In the genomic region with DNA sequence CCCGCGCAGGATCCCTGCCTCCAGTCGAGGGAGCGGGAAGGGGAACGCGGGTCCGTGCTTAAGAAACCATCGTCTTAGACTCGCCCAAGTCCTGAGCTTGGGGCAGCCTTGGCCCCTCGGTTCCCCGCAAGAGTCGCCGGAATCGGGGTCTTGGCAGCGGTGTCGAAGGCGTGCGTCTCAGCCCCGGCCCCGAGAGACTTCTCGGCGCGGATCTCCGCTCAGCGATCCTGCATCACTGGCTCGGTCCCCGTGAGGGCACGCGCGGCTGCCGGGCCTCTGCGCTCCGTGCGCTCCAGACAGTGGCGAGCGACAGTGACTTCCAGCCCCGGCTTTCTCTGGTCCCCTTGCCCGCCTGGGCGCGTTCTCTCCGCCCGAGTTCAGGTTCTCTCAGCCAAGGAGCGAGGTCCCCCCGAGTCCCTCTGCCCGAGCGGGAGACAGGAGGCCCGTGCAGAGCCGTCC, we compare ENCODE assay signal across 10 cellular contexts. TPM values are rescaled to one million over a fixed set of nuclear protein-coding genes. Genes with fewer than 3 reads are reported as not detected.
A peak's percentile ranks its signal among the peaks of the same experiment; 100 is the strongest.
DNase-seq lines count a peak whose midpoint lies in the region; ATAC-seq, FAIRE-seq and TF ChIP-seq lines count a peak whose summit lies in the region.
"Had no signal": no experiment of that assay in that cellular context is flagged by ENCODE, and none has a peak within 500 bp of the region (broad histone marks: within the 10 kb centered on the region; RNA-seq: fewer than 3 reads in every experiment).

No MANE protein-coding gene starts in this region.

- H3K79me2 ChIP-seq in K562 (ENCODE audit: control insufficient read depth, insufficient read depth, low read length) = peaks cover 52% of the 10 kb centered on the region

- DNase-seq in DMS 273 (lab: John Stamatoyannopoulos, UW; ENCODE audit: unreplicated experiment) = peak; percentile 14
- DNase-seq in DMS 273 treated with DMSO at 0.1 percent for 48 hours (lab: John Stamatoyannopoulos, UW) = no peak
- peak in 1 of 4 experiments; percentile 20 for DNase-seq in K562 (ENCODE audit: extremely low read depth in 1 of 4, low spot score in 3 of 4)
- DNase-seq in left lobe of liver (ENCODE audit: low spot score) = no peak
- no peak for DNase-seq in NAMALWA (ENCODE audit: low spot score)

- H3K27me3 ChIP-seq in K562 (ENCODE audit: control insufficient read depth in 2 of 2, insufficient read depth in 2 of 2, low read length in 2 of 2) (no peaks in the 10 kb centered on the region), stomach smooth muscle (ENCODE audit: control insufficient read depth in 1 of 2, insufficient read depth in 2 of 2, low read length in 2 of 2) (peaks cover 19 to 37% of the 10 kb centered on the region in 2 donors)

- intact Hi-C loops in K562 (cut with micrococcal nuclease) = no loop called here

- no peaks in the 10 kb centered on the region for H3K9me3 ChIP-seq in K562 (replicated peaks; ENCODE audit: control insufficient read depth, insufficient read depth, low read depth, low read length)
- H3K9me3 ChIP-seq in stomach smooth muscle (ENCODE audit: control insufficient read depth in 2 of 2, low read length in 2 of 2) = no peaks in the 10 kb centered on the region

- no peak for FAIRE-seq in K562 (lab: Jason Lieb, UNC)

- in situ Hi-C loops in K562 (cut with MboI) = no loop called here

- TF ChIP-seq POLR2A in K562 (conservative IDR thresholded peaks at IDR 0.05) = no peak

- H3K9me1 ChIP-seq in K562 (ENCODE audit: control insufficient read depth, insufficient read depth, low read length) = no peaks in the 10 kb centered on the region

- TF ChIP-seq CTCF in K562 (IDR thresholded peaks at IDR 0.05 in 2 of 3, conservative IDR thresholded peaks at IDR 0.05 in 1 of 3; ENCODE audit: insufficient read depth in 2 of 3, low read depth in 1 of 3, low read length in 3 of 3) = no peak

- H4K20me1 ChIP-seq in K562 (replicated peaks; ENCODE audit: control insufficient read depth, insufficient read depth, low read length) = no peaks in the 10 kb centered on the region

- WGBS in K562 (ENCODE audit: insufficient coverage, low coverage, missing lambda C conversion rate) = 0% methylated on average over 23 of the region's 48 CpGs

- peak overlapping the region; percentile 94 for H2AFZ ChIP-seq in K562 (ENCODE audit: low read depth, low read length)

- BruUV-seq in K562 (replicated peaks; lab: Mats Ljungman, UMichigan) = TSS peak; percentile 26

- CTCF ChIA-PET in K562 (lab: Yijun Ruan, JAX; ENCODE audit: low intra/inter-chr PET ratio) = no interaction called here

- POLR2A ChIA-PET in K562 (lab: Yijun Ruan, JAX) = no interaction called here

- TF ChIP-seq RAD21 in K562 (CRISPR knock-in tag; conservative IDR thresholded peaks at IDR 0.05 in 1 of 2, IDR thresholded peaks at IDR 0.05 in 1 of 2) = no peak

- peak overlapping the region; percentile 82 for H3K4me2 ChIP-seq in K562 (ENCODE audit: insufficient read depth, low read length)

- TF ChIP-seq EP300 in K562 (IDR thresholded peaks at IDR 0.05; ENCODE audit: low read length) = no peak

- H3K4me1 ChIP-seq in K562 (replicated peaks in 1 of 2; ENCODE audit: control insufficient read depth in 2 of 2, insufficient read depth in 2 of 2, low read length in 2 of 2) = peaks cover 6 to 22% of the 10 kb centered on the region in 2 experiments; a peak in 4 of 5 replicates
- H3K4me1 ChIP-seq in stomach smooth muscle (ENCODE audit: control insufficient read depth, insufficient read depth, low read length) = peaks cover 19% of the 10 kb centered on the region

- H3K4me3 ChIP-seq in K562 (peak overlapping the region; percentile 58), stomach smooth muscle (ENCODE audit: low read length in 2 of 2) (peak overlapping the region; percentile 32 to 71)

- H3K27ac ChIP-seq in K562 (ENCODE audit: extremely low read depth, low read depth, low read length) (peak overlapping the region; percentile 67), stomach smooth muscle (ENCODE audit: low read length) (peak overlapping the region; percentile 11)
- H3K27ac ChIP-seq: 22Rv1, VCaP had no signal

- H3K9ac ChIP-seq in K562 (ENCODE audit: insufficient read depth in 1 of 2, low read depth in 2 of 2, low read length in 2 of 2) (peak overlapping the region; percentile 75 to 97), stomach smooth muscle (ENCODE audit: low read length in 2 of 2) (peak overlapping the region; percentile 13 to 32)

- H3K36me3 ChIP-seq in K562 (ENCODE audit: control insufficient read depth, insufficient read depth, low read length) (peaks cover 2% of the 10 kb centered on the region; the same call in 1 of the 3 replicates), stomach smooth muscle (ENCODE audit: control insufficient read depth in 2 of 2, insufficient read depth in 2 of 2, low read length in 2 of 2) (no peaks in the 10 kb centered on the region)

- ATAC-seq in K562 (peak; percentile 46), left lobe of liver (peak; percentile 47), HG03139 (IDR thresholded peaks at IDR 0.05; ENCODE audit: unreplicated experiment) (no peak), HG03460 (IDR thresholded peaks at IDR 0.05; ENCODE audit: unreplicated experiment) (no peak)

TF ChIP-seq in K562, 482 proteins besides CTCF, POLR2A, EP300 and RAD21 (continues in another document):
- TF ChIP-seq, protein P1, sequence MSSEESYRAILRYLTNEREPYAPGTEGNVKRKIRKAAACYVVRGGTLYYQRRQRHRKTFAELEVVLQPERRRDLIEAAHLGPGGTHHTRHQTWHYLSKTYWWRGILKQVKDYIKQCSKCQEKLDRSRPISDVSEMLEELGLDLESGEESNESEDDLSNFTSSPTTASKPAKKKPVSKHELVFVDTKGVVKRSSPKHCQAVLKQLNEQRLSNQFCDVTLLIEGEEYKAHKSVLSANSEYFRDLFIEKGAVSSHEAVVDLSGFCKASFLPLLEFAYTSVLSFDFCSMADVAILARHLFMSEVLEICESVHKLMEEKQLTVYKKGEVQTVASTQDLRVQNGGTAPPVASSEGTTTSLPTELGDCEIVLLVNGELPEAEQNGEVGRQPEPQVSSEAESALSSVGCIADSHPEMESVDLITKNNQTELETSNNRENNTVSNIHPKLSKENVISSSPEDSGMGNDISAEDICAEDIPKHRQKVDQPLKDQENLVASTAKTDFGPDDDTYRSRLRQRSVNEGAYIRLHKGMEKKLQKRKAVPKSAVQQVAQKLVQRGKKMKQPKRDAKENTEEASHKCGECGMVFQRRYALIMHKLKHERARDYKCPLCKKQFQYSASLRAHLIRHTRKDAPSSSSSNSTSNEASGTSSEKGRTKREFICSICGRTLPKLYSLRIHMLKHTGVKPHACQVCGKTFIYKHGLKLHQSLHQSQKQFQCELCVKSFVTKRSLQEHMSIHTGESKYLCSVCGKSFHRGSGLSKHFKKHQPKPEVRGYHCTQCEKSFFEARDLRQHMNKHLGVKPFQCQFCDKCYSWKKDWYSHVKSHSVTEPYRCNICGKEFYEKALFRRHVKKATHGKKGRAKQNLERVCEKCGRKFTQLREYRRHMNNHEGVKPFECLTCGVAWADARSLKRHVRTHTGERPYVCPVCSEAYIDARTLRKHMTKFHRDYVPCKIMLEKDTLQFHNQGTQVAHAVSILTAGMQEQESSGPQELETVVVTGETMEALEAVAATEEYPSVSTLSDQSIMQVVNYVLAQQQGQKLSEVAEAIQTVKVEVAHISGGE (CRISPR knock-in tag; IDR thresholded peaks at IDR 0.05) = no peak
- TF ChIP-seq GTF2F1 (IDR thresholded peaks at IDR 0.05; ENCODE audit: low read depth, low read length) = no peak
- TF ChIP-seq OTX1 (CRISPR knock-in tag; IDR thresholded peaks at IDR 0.05) = no peak
- TF ChIP-seq, protein P2, sequence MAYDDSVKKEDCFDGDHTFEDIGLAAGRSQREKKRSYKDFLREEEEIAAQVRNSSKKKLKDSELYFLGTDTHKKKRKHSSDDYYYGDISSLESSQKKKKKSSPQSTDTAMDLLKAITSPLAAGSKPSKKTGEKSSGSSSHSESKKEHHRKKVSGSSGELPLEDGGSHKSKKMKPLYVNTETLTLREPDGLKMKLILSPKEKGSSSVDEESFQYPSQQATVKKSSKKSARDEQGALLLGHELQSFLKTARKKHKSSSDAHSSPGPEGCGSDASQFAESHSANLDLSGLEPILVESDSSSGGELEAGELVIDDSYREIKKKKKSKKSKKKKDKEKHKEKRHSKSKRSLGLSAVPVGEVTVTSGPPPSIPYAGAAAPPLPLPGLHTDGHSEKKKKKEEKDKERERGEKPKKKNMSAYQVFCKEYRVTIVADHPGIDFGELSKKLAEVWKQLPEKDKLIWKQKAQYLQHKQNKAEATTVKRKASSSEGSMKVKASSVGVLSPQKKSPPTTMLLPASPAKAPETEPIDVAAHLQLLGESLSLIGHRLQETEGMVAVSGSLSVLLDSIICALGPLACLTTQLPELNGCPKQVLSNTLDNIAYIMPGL (CRISPR knock-in tag; IDR thresholded peaks at IDR 0.05) = peak; percentile 37; the same call in 1 of the 2 replicates
- TF ChIP-seq CHD1 (IDR thresholded peaks at IDR 0.05; ENCODE audit: low read length) = peak; percentile 70
- TF ChIP-seq, protein P3, sequence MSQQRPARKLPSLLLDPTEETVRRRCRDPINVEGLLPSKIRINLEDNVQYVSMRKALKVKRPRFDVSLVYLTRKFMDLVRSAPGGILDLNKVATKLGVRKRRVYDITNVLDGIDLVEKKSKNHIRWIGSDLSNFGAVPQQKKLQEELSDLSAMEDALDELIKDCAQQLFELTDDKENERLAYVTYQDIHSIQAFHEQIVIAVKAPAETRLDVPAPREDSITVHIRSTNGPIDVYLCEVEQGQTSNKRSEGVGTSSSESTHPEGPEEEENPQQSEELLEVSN (IDR thresholded peaks at IDR 0.05; ENCODE audit: borderline replicate concordance in 1 of 2, extremely low read depth in 1 of 2, insufficient read depth in 1 of 2, insufficient read length in 1 of 2, low read depth in 1 of 2, low read length in 1 of 2, poor library complexity in 1 of 2, severe bottlenecking in 1 of 2) = peak in 1 of 2 experiments; percentile 51

RNA-seq across cellular contexts. Expression of a gene that starts 0.4 kb away (rescaled TPM):
- 3.4 and 11.5 TPM in 2 replicates for total RNA-seq in K562 (2011; cell fraction: chromatin; rRNA removed; ENCODE audit: low replicate concordance)
- 17.2 and 19.7 TPM in 2 replicates for total RNA-seq in K562 (2011; cell fraction: nucleolus; rRNA removed)
- 7.4 and 8.5 TPM in 2 replicates for total RNA-seq in K562 (2011; cell fraction: nucleoplasm; rRNA removed)
- total RNA-seq in K562 (2014; rRNA removed) = 14.8 and 18.5 TPM in 2 replicates
- 1.2 and 1.5 TPM in 2 replicates for total RNA-seq in K562 (2014; rRNA removed; fragmentation: Illumina TruSeq; extraction: Trizol)
- total RNA-seq in K562 (2015; rRNA removed; fragmentation: Illumina TruSeq; extraction: Trizol) = 8.0 and 8.1 TPM in 2 replicates
- 11.7 and 12.0 TPM in 2 replicates for total RNA-seq in K562 (2021)
- 2.3 TPM in 2 replicates for polyA plus RNA-seq in K562 (2011; rRNA removed)
- 5.0 and 13.1 TPM in 2 replicates for polyA plus RNA-seq in K562 (2011; cell fraction: cytosol; rRNA removed)
- 2.2 and 4.5 TPM in 2 replicates for polyA plus RNA-seq in K562 (2011; cell fraction: nucleus; rRNA removed)
- 5.5 and 6.8 TPM in 2 replicates for polyA plus RNA-seq in K562 (2012)
- polyA plus RNA-seq in K562 (2014; fragmentation: Illumina TruSeq; extraction: Trizol) = 1.7 and 9.6 TPM in 2 replicates
- under 1 TPM; 0.25 to 0.39 TPM for polyA plus RNA-seq in K562 (2014; fragmentation: Nextera tagmentation; extraction: Ambion mirVana)
- polyA plus RNA-seq in K562 (2014; rRNA removed) = 6.6 and 9.1 TPM in 2 replicates
- 0.33 and 1.4 TPM in 2 replicates for polyA minus RNA-seq in K562 (2011; rRNA and poly(A)+ RNA removed)
- polyA minus RNA-seq in K562 (2011; cell fraction: cytosol; rRNA and poly(A)+ RNA removed) = 11.8 and 18.3 TPM in 2 replicates
- polyA minus RNA-seq in K562 (2011; cell fraction: nucleus; rRNA and poly(A)+ RNA removed) = 10.0 and 15.2 TPM in 2 replicates
- 7.6 TPM for total RNA-seq in left lobe of liver

Comparison
In these comparisons a context has a peak if more than half of its experiments do, and no peak if none do; other contexts are left out.
1. ATAC-seq: peak in K562 (single experiment) and left lobe of liver (single experiment); none in HG03139 (single experiment) and HG03460 (single experiment).